In genomic region chr3:184570035-184570434, GRCh38 we compare ENCODE assay signal across 14 cellular contexts. TPM values are rescaled to one million over a fixed set of nuclear protein-coding genes. Genes with fewer than 3 reads are reported as not detected.
DNase-seq lines count a peak whose midpoint lies in the region; ATAC-seq and TF ChIP-seq lines count a peak whose summit lies in the region.
"Had no signal": no experiment of that assay in that cellular context is flagged by ENCODE, and none has a peak within 500 bp of the region (broad histone marks: within the 10 kb centered on the region; RNA-seq: fewer than 3 reads in every experiment).

No MANE protein-coding gene starts in this region.

- H2BK12ac ChIP-seq in mesenchymal stem cell (ENCODE audit: low read length in 2 of 2) = peak overlapping the region; percentile 94 to 97

- no peak overlapping the region for H3K27ac Mint-ChIP-seq in CD8-positive, alpha-beta T cell
- no peak overlapping the region for H3K27ac Mint-ChIP-seq in activated naive CD4-positive, alpha-beta T cell treated with anti-CD3 and anti-CD28 coated beads for 36 hours
- H3K27ac Mint-ChIP-seq: IgD-negative memory B cell had no signal

- peak overlapping the region; percentile 95 for H2BK15ac ChIP-seq in mesenchymal stem cell (ENCODE audit: low read depth, poor library complexity, severe bottlenecking)

- H2AFZ ChIP-seq in mesenchymal stem cell (ENCODE audit: low read depth, low read length) = no peak overlapping the region

- H3K9me3 ChIP-seq in CD8-positive, alpha-beta T cell (ENCODE audit: low read length) = no peaks in the 10 kb centered on the region
- H3K9me3 ChIP-seq in adipocyte (ENCODE audit: control insufficient read depth, low read length) = no peaks in the 10 kb centered on the region
- H3K9me3 ChIP-seq in mesenchymal stem cell (ENCODE audit: control insufficient read depth, low read length) = no peaks in the 10 kb centered on the region
- H3K9me3 ChIP-seq: gastrocnemius medialis, mucosa of descending colon had no signal

- H2BK120ac ChIP-seq in mesenchymal stem cell (ENCODE audit: low read depth, low read length) = peak overlapping the region; percentile 98

- no peaks in the 10 kb centered on the region for H3K9me3 Mint-ChIP-seq in CD8-positive, alpha-beta T cell
- H3K9me3 Mint-ChIP-seq in activated naive CD4-positive, alpha-beta T cell treated with anti-CD3 and anti-CD28 coated beads for 36 hours = no peaks in the 10 kb centered on the region

- H3K4me1 Mint-ChIP-seq in CD8-positive, alpha-beta T cell (ENCODE audit: low read depth) = peaks cover 7% of the 10 kb centered on the region
- peaks cover 2% of the 10 kb centered on the region for H3K4me1 Mint-ChIP-seq in activated naive CD4-positive, alpha-beta T cell treated with anti-CD3 and anti-CD28 coated beads for 36 hours (ENCODE audit: low read depth)

- no peak for DNase-seq in CD8-positive, alpha-beta T cell
- DNase-seq in adipocyte (ENCODE audit: low read depth) (no peak), mesenchymal stem cell (no peak), OCI-M2 (lab: John Stamatoyannopoulos, UW; ENCODE audit: unreplicated experiment) (no peak)
- no peak for DNase-seq in activated naive CD4-positive, alpha-beta T cell treated with anti-CD3 and anti-CD28 coated beads for 36 hours
- DNase-seq: activated gamma-delta T cell treated with Interleukin-2 at 50 U/mL for 16 hours; gastrocnemius medialis; NCI-H1048; stimulated activated CD4-positive, alpha-beta T cell treated with anti-CD3 and anti-CD28 coated beads, Interleukin-2, amount 100 ng/mL, for 24 hours; stimulated activated CD8-positive, alpha-beta memory T cell treated with anti-CD3 and anti-CD28 coated beads, Interleukin-4, amount 100 ng/mL, for 48 hours had no signal

- H3K4ac ChIP-seq in mesenchymal stem cell (ENCODE audit: low read depth in 1 of 2, low read length in 2 of 2) = peak overlapping the region; percentile 92

- no peaks in the 10 kb centered on the region for H3K36me3 Mint-ChIP-seq in CD8-positive, alpha-beta T cell
- no peaks in the 10 kb centered on the region for H3K36me3 Mint-ChIP-seq in activated naive CD4-positive, alpha-beta T cell treated with anti-CD3 and anti-CD28 coated beads for 36 hours (ENCODE audit: low read depth)
- H3K36me3 Mint-ChIP-seq: IgD-negative memory B cell had no signal

- TF ChIP-seq POLR2A in GM18505 (IDR thresholded peaks at IDR 0.05; ENCODE audit: borderline replicate concordance, extremely low read depth, insufficient read depth, insufficient read length) = no peak

- no peaks in the 10 kb centered on the region for H3K36me3 ChIP-seq in CD8-positive, alpha-beta T cell (ENCODE audit: insufficient read depth, low read length)
- H3K36me3 ChIP-seq in adipocyte (ENCODE audit: control insufficient read depth, insufficient read depth, low read length, severe bottlenecking) (no peaks in the 10 kb centered on the region), mesenchymal stem cell (ENCODE audit: control insufficient read depth in 1 of 2, insufficient read depth in 2 of 2, low read depth in 1 of 2, low read length in 2 of 2) (peaks cover 0 to 2% of the 10 kb centered on the region in 2 experiments)
- H3K36me3 ChIP-seq: gastrocnemius medialis had no signal

- H3K23ac ChIP-seq in mesenchymal stem cell (ENCODE audit: low read length in 2 of 2) = no peak overlapping the region

- ATAC-seq in CD8-positive, alpha-beta T cell = no peak
- ATAC-seq in GM18505 (IDR thresholded peaks at IDR 0.05; ENCODE audit: unreplicated experiment) = no peak
- ATAC-seq: mucosa of descending colon had no signal

- H3K27me3 Mint-ChIP-seq in CD8-positive, alpha-beta T cell (ENCODE audit: low read depth) = peaks cover 36% of the 10 kb centered on the region
- peaks cover 21% of the 10 kb centered on the region for H3K27me3 Mint-ChIP-seq in activated naive CD4-positive, alpha-beta T cell treated with anti-CD3 and anti-CD28 coated beads for 36 hours (ENCODE audit: low read depth)

- H2BK5ac ChIP-seq in mesenchymal stem cell (ENCODE audit: low read depth, low read length, poor library complexity, severe bottlenecking) = no peak overlapping the region

- no peak overlapping the region for H3K4me2 ChIP-seq in mesenchymal stem cell (ENCODE audit: low read length, poor library complexity, severe bottlenecking)

- WGBS in mesenchymal stem cell = 71% methylated on average over 3 of the region's 3 CpGs

- H3K27me3 ChIP-seq in CD8-positive, alpha-beta T cell (ENCODE audit: insufficient read depth, low read length) = peaks cover 6% of the 10 kb centered on the region
- H3K27me3 ChIP-seq in adipocyte (replicated peaks; ENCODE audit: control insufficient read depth, insufficient read depth, low read length) (no peaks in the 10 kb centered on the region), mesenchymal stem cell (ENCODE audit: control insufficient read depth in 1 of 2, insufficient read depth in 1 of 2, low read length in 2 of 2) (peaks cover 0 to 45% of the 10 kb centered on the region in 2 experiments)

- intact Hi-C loops in CD8-positive, alpha-beta T cell (cut with DNase I, micrococcal nuclease) = no loop called here
- intact Hi-C loops in activated naive CD4-positive, alpha-beta T cell treated with anti-CD3 and anti-CD28 coated beads for 36 hours (cut with micrococcal nuclease) = no loop called here

- peaks cover 5% of the 10 kb centered on the region for H3K4me1 ChIP-seq in CD8-positive, alpha-beta T cell (ENCODE audit: insufficient read depth, low read length)
- H3K4me1 ChIP-seq in adipocyte (ENCODE audit: control insufficient read depth, insufficient read depth, low read length) (peaks cover 23% of the 10 kb centered on the region), mesenchymal stem cell (ENCODE audit: control insufficient read depth, insufficient read depth, low read depth, low read length) (peaks cover 36% of the 10 kb centered on the region)

- H3K4me3 Mint-ChIP-seq in CD8-positive, alpha-beta T cell = peak overlapping the region; percentile 26
- H3K4me3 Mint-ChIP-seq in activated naive CD4-positive, alpha-beta T cell treated with anti-CD3 and anti-CD28 coated beads for 36 hours = no peak overlapping the region

- peak overlapping the region; percentile 95 for H4K8ac ChIP-seq in mesenchymal stem cell (ENCODE audit: low read length)

- CTCF ChIA-PET in CD8-positive, alpha-beta T cell (lab: Charles Lee) = no interaction called here
- CTCF ChIA-PET in activated naive CD4-positive, alpha-beta T cell treated with anti-CD3 and anti-CD28 coated beads for 36 hours (lab: Charles Lee) = no interaction called here

- no peaks in the 10 kb centered on the region for H3K79me1 ChIP-seq in mesenchymal stem cell (replicated peaks; ENCODE audit: low read length, poor library complexity, severe bottlenecking)

- H2AK5ac ChIP-seq in mesenchymal stem cell (ENCODE audit: low read length, severe bottlenecking) = no peak overlapping the region

- no peak overlapping the region for H3K27ac ChIP-seq in CD8-positive, alpha-beta T cell (ENCODE audit: low read depth, low read length)
- H3K27ac ChIP-seq in mesenchymal stem cell (ENCODE audit: low read length, poor library complexity, severe bottlenecking) (no peak overlapping the region), skin epidermis (peak overlapping the region in 14 of 21 experiments; percentile 11 to 89 (median 84))

- POLR2A ChIA-PET in CD8-positive, alpha-beta T cell (lab: Charles Lee) = no interaction called here

- H3K9ac ChIP-seq in adipocyte (ENCODE audit: low read length) = peak overlapping the region; percentile 80
- H3K9ac ChIP-seq in mesenchymal stem cell (ENCODE audit: low read length) = peak overlapping the region; percentile 82

- H3K18ac ChIP-seq in mesenchymal stem cell (ENCODE audit: low read depth in 1 of 2, low read length in 2 of 2) = peak overlapping the region; percentile 92 to 98

- no peak overlapping the region for H3K14ac ChIP-seq in mesenchymal stem cell (ENCODE audit: low read length in 2 of 2)

- H3K4me3 ChIP-seq in CD8-positive, alpha-beta T cell (ENCODE audit: low read depth, low read length) = no peak overlapping the region
- no peak overlapping the region for H3K4me3 ChIP-seq in adipocyte (ENCODE audit: low read length)
- peak overlapping the region in 1 of 2 experiments; percentile 79 for H3K4me3 ChIP-seq in mesenchymal stem cell (ENCODE audit: insufficient read depth in 1 of 2, low read depth in 1 of 2, low read length in 2 of 2)
- no peak overlapping the region for H3K4me3 ChIP-seq in skin epidermis
- H3K4me3 ChIP-seq: mucosa of descending colon had no signal

- TF ChIP-seq CTCF in CD8-positive, alpha-beta T cell (IDR thresholded peaks at IDR 0.05) = no peak

- peak overlapping the region; percentile 96 for H4K91ac ChIP-seq in mesenchymal stem cell (ENCODE audit: low read length)

RNA-seq across cellular contexts. Expression of gene EPHB3, which starts 8.4 kb away (rescaled TPM):
- not detected for total RNA-seq in CD8-positive, alpha-beta T cell
- polyA plus RNA-seq in mesenchymal stem cell (2013, experiment 1 of 2) = 2.3 TPM
- 2.2 TPM for polyA plus RNA-seq in mesenchymal stem cell (2013, experiment 2 of 2)
- total RNA-seq in activated naive CD4-positive, alpha-beta T cell treated with anti-CD3 and anti-CD28 coated beads for 36 hours = not detected
- polyA plus RNA-seq: IgD-negative memory B cell had no signal

Comparison
In these comparisons a context has a peak if more than half of its experiments do, and no peak if none do; other contexts are left out.
1. H3K27ac ChIP-seq: peak in skin epidermis (14 of 21); none in CD8-positive, alpha-beta T cell (single experiment) and mesenchymal stem cell (single experiment).